ENCODE assay signal across 8 cellular contexts in genomic region chr2:180979086-180979934, GRCh38. TPM values are rescaled to one million over a fixed set of nuclear protein-coding genes. Genes with fewer than 3 reads are reported as not detected.
DNase-seq lines count a peak whose midpoint lies in the region; ATAC-seq, FAIRE-seq and TF ChIP-seq lines count a peak whose summit lies in the region.

No MANE protein-coding gene starts in this region.

- FAIRE-seq in bronchial epithelial cell (lab: Jason Lieb, UNC), result no peak

- ATAC-seq in upper lobe of right lung (no peak), HG03139 (IDR thresholded peaks at IDR 0.05; ENCODE audit: unreplicated experiment) (no peak), HG02840 (IDR thresholded peaks at IDR 0.05; ENCODE audit: low FRiP score, unreplicated experiment) (no peak)

- no TSS peak for BruUV-seq in Caco-2 (replicated peaks; lab: Mats Ljungman, UMichigan)

- peaks cover 2% of the 10 kb centered on the region for H3K27me3 Mint-ChIP-seq in Caco-2 (ENCODE audit: insufficient read depth, unreplicated experiment)

- H3K9me3 ChIP-seq in Caco-2 (no peaks in the 10 kb centered on the region), upper lobe of right lung (no peaks in the 10 kb centered on the region)

- no peak for DNase-seq in Caco-2
- peak; percentile 13 for DNase-seq in NAMALWA (ENCODE audit: low spot score)
- DNase-seq in bronchial epithelial cell (ENCODE audit: low read depth), result peak; percentile 58
- DNase-seq in medulla oblongata (ENCODE audit: extremely low spot score), result peak; percentile 36
- DNase-seq in upper lobe of right lung, result no peak
- no peak for DNase-seq in DMS 273 treated with DMSO at 0.1 percent for 48 hours (lab: John Stamatoyannopoulos, UW)

- no peak for TF ChIP-seq CTCF in Caco-2 (IDR thresholded peaks at IDR 0.05; ENCODE audit: insufficient read depth in 1 of 2, low read depth in 1 of 2, low read length in 1 of 2, severe bottlenecking in 1 of 2, unreplicated experiment in 1 of 2)
- TF ChIP-seq CTCF in bronchial epithelial cell (IDR thresholded peaks at IDR 0.05; ENCODE audit: insufficient read depth, low read length, severe bottlenecking), result no peak
- TF ChIP-seq CTCF in upper lobe of right lung (IDR thresholded peaks at IDR 0.05), result no peak

- CTCF ChIA-PET in Caco-2 (lab: Charles Lee), result interaction anchor here (1.0 to 1.4 kb wide), 2 partner anchors 20 to 855 kb away, joined by 3 to 4 read pairs; no protein-coding TSS in a partner anchor

- H3K36me3 ChIP-seq in Caco-2 (ENCODE audit: control insufficient read depth, insufficient read depth, low read length) (no peaks in the 10 kb centered on the region), bronchial epithelial cell (ENCODE audit: control insufficient read depth, insufficient read depth, low read length) (no peaks in the 10 kb centered on the region), upper lobe of right lung (no peaks in the 10 kb centered on the region)

- H3K4me1 Mint-ChIP-seq in Caco-2 (ENCODE audit: low read depth, unreplicated experiment), result no peaks in the 10 kb centered on the region

- peak overlapping the region; percentile 82 for H3K27ac ChIP-seq in upper lobe of right lung

- H3K4me3 ChIP-seq in Caco-2 (ENCODE audit: low read depth, low read length) (peak overlapping the region; percentile 47; the same call in 1 of the 2 replicates), bronchial epithelial cell (ENCODE audit: low read depth, low read length) (peak overlapping the region; percentile 49), upper lobe of right lung (peak overlapping the region; percentile 64)

- peaks cover 5% of the 10 kb centered on the region for H3K4me1 ChIP-seq in Caco-2
- peaks cover 27% of the 10 kb centered on the region for H3K4me1 ChIP-seq in upper lobe of right lung

- H3K27ac Mint-ChIP-seq in Caco-2 (ENCODE audit: unreplicated experiment), result no peak overlapping the region

- no peaks in the 10 kb centered on the region for H3K27me3 ChIP-seq in Caco-2 (replicated peaks; ENCODE audit: control insufficient read depth, insufficient read depth, low read length)
- no peaks in the 10 kb centered on the region for H3K27me3 ChIP-seq in bronchial epithelial cell (ENCODE audit: control insufficient read depth, insufficient read depth, low read length)
- H3K27me3 ChIP-seq in upper lobe of right lung, result no peaks in the 10 kb centered on the region

- POLR2A ChIA-PET in Caco-2 (lab: Charles Lee), result no interaction called here

- H3K9me3 Mint-ChIP-seq in Caco-2 (ENCODE audit: unreplicated experiment), result no peaks in the 10 kb centered on the region

- H3K36me3 Mint-ChIP-seq in Caco-2 (ENCODE audit: insufficient read depth, unreplicated experiment), result peaks cover 6% of the 10 kb centered on the region

- peak overlapping the region; percentile 59 for H3K4me3 Mint-ChIP-seq in Caco-2 (ENCODE audit: unreplicated experiment)

- intact Hi-C loops in Caco-2 (cut with micrococcal nuclease; ENCODE audit: unreplicated experiment), result no loop called here
- intact Hi-C loops in upper lobe of right lung (cut with DNase I), result no loop called here

RNA-seq across cellular contexts. Expression of gene UBE2E3, which starts 1.1 kb away (rescaled TPM):
- total RNA-seq in Caco-2 (2022) (9.0 and 12.2 TPM in 2 replicates), bronchial epithelial cell (26.4 and 27.4 TPM in 2 replicates), upper lobe of right lung (33.8 TPM)

Comparison
In these comparisons a context has a peak if more than half of its experiments do, and no peak if none do; other contexts are left out.
1. DNase-seq: peak in NAMALWA (single experiment), bronchial epithelial cell (single experiment) and medulla oblongata (single experiment); none in Caco-2 (0 of 2), upper lobe of right lung (single experiment) and DMS 273 treated with DMSO at 0.1 percent for 48 hours (single experiment).
2. Peak in every context shown above with its lines, with median percentiles within 50 percentile points of each other: H3K4me3 ChIP-seq.